Comparison of ENCODE assay signal across 16 cellular contexts in the genomic region with DNA sequence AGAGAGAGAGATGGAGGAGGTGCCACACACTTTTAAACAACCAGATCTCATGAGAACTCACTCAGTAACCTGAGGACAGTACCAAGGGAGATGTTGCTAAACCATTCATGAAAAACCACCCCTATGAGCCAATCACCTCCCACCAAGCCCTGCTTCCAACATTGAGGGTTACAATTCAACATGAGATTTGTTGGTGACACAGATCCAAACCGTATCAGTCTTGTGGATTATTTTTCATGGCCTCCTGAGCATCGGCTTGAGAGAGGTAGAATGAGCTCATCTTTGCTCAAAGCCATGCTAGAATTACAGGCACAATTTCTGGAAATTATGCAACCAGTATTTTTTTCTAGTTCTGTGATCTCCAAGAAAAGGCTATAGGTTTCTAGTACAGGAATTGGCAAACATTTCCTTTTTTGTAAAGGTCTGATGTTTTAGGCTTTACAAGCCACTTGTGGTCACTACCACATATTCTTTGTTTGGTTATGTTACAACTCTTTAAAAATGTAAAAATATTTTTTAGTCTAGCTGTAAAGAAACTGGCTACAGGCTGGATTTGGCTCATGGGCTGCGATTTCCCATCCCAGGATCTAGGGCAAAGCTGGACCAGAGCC.
DNase-seq lines count a peak whose midpoint lies in the region; ATAC-seq and TF ChIP-seq lines count a peak whose summit lies in the region.
"Had no signal": no experiment of that assay in that cellular context is flagged by ENCODE, and none has a peak within 500 bp of the region (broad histone marks: within the 10 kb centered on the region; RNA-seq: fewer than 3 reads in every experiment).

No MANE protein-coding gene starts in this region.

- no peak overlapping the region for H3K4me3 Mint-ChIP-seq in activated naive CD4-positive, alpha-beta T cell treated with anti-CD3 and anti-CD28 coated beads for 36 hours
- H3K4me3 Mint-ChIP-seq: CD4-positive, CD25-positive, alpha-beta regulatory T cell had no signal

- in situ Hi-C loops in astrocyte of the cerebellum (cut with HindIII; ENCODE audit: low sequenced_read_pairs) = loop anchor here (5.0 kb wide), 1 partner anchor 35 kb away; no protein-coding TSS in a partner anchor

- peaks cover 0 to 5% of the 10 kb centered on the region in 2 donors for H3K9me3 Mint-ChIP-seq in activated naive CD4-positive, alpha-beta T cell treated with anti-CD3 and anti-CD28 coated beads, Interleukin-2, amount 50 U/mL, for 72 hours
- no peaks in the 10 kb centered on the region for H3K9me3 Mint-ChIP-seq in activated naive CD4-positive, alpha-beta T cell treated with anti-CD3 and anti-CD28 coated beads for 36 hours

- no peaks in the 10 kb centered on the region for H3K36me3 Mint-ChIP-seq in activated naive CD4-positive, alpha-beta T cell treated with anti-CD3 and anti-CD28 coated beads, Interleukin-2, amount 50 U/mL, for 72 hours
- H3K36me3 Mint-ChIP-seq in activated naive CD4-positive, alpha-beta T cell treated with anti-CD3 and anti-CD28 coated beads for 36 hours (ENCODE audit: low read depth) = no peaks in the 10 kb centered on the region
- H3K36me3 Mint-ChIP-seq: CD4-positive, CD25-positive, alpha-beta regulatory T cell had no signal

- intact Hi-C loops in activated naive CD4-positive, alpha-beta T cell treated with anti-CD3 and anti-CD28 coated beads for 36 hours (cut with micrococcal nuclease) = no loop called here

- peak; percentile 33 to 80 for ATAC-seq in activated naive CD4-positive, alpha-beta T cell treated with anti-CD3 and anti-CD28 coated beads, Interleukin-2, amount 50 U/mL, for 72 hours
- ATAC-seq in GM18858 (IDR thresholded peaks at IDR 0.05; ENCODE audit: unreplicated experiment) = no peak
- ATAC-seq: A549 had no signal

- H3K27ac Mint-ChIP-seq in activated naive CD4-positive, alpha-beta T cell treated with anti-CD3 and anti-CD28 coated beads, Interleukin-2, amount 50 U/mL, for 72 hours = no peak overlapping the region
- no peak overlapping the region for H3K27ac Mint-ChIP-seq in activated naive CD4-positive, alpha-beta T cell treated with anti-CD3 and anti-CD28 coated beads for 36 hours

- no peaks in the 10 kb centered on the region for H3K4me1 Mint-ChIP-seq in activated naive CD4-positive, alpha-beta T cell treated with anti-CD3 and anti-CD28 coated beads for 36 hours (ENCODE audit: low read depth)
- H3K4me1 Mint-ChIP-seq: CD4-positive, CD25-positive, alpha-beta regulatory T cell had no signal

- TF ChIP-seq CTCF in astrocyte of the cerebellum (IDR thresholded peaks at IDR 0.05; ENCODE audit: low read depth, low read length, missing control alignments) = no peak

- CTCF ChIA-PET in activated naive CD4-positive, alpha-beta T cell treated with anti-CD3 and anti-CD28 coated beads for 36 hours (lab: Charles Lee) = no interaction called here

- no peaks in the 10 kb centered on the region for H3K27me3 Mint-ChIP-seq in activated naive CD4-positive, alpha-beta T cell treated with anti-CD3 and anti-CD28 coated beads for 36 hours (ENCODE audit: low read depth)

- DNase-seq in activated naive CD4-positive, alpha-beta T cell treated with anti-CD3 and anti-CD28 coated beads, Interleukin-2, amount 50 U/mL, for 72 hours (ENCODE audit: low spot score in 2 of 2) = no peak
- no peak for DNase-seq in activated naive CD4-positive, alpha-beta T cell treated with anti-CD3 and anti-CD28 coated beads for 36 hours
- DNase-seq in astrocyte of the cerebellum (ENCODE audit: low read depth) (peak; percentile 1), iris pigment epithelial cell (ENCODE audit: low read depth) (peak; percentile 3), NOMO-1 treated with dmso at 0.1 percent for 144 hours (lab: John Stamatoyannopoulos, UW; ENCODE audit: unreplicated experiment) (no peak)
- DNase-seq in stimulated activated CD4-positive, alpha-beta T cell treated with anti-CD3 and anti-CD28 coated beads, Interleukin-15, amount 100 ng/mL, for 24 hours = no peak
- DNase-seq: CD4-positive, CD25-positive, alpha-beta regulatory T cell; DMS53; GOT3; NCI-H1048; NCI-H146; NCI-H2227 treated with DMSO at 0.1 percent for 48 hours; NCI-H526 treated with DMSO at 0.1 percent for 48 hours; PC-9 had no signal

- no peak overlapping the region for H3K4me3 ChIP-seq in astrocyte of the cerebellum (ENCODE audit: low read depth, low read length)
- H3K4me3 ChIP-seq: A549, PC-9 had no signal

Comparison
In these comparisons a context has a peak if more than half of its experiments do, and no peak if none do; other contexts are left out.
1. DNase-seq: peak in astrocyte of the cerebellum (single experiment) and iris pigment epithelial cell (single experiment); none in activated naive CD4-positive, alpha-beta T cell treated with anti-CD3 and anti-CD28 coated beads, Interleukin-2, amount 50 U/mL, for 72 hours (0 of 2), activated naive CD4-positive, alpha-beta T cell treated with anti-CD3 and anti-CD28 coated beads for 36 hours (single experiment), stimulated activated CD4-positive, alpha-beta T cell treated with anti-CD3 and anti-CD28 coated beads, Interleukin-15, amount 100 ng/mL, for 24 hours (single experiment) and NOMO-1 treated with dmso at 0.1 percent for 144 hours (single experiment).